In the genomic region with DNA sequence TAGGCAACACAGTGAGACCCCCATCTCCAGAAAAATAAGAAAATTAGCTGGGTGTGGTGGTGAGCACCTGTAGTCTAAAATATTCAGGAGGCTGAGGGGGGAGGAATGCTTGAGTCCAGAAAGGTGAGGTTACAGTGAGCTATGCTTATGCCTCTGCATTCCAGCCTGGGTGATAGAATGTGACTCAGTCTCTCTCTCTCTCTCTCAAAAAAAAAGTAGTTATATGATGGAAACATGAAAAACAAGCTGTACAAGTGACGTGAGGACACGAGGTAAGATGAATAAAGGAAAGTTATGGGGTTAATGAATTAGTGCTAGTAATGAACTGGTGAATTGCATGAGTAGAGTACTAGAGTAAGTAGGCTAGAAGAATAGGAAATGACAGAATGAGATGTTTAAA, we compare ENCODE assay signal across 20 cellular contexts. TPM values are rescaled to one million over a fixed set of nuclear protein-coding genes. Genes with fewer than 3 reads are reported as not detected.
DNase-seq lines count a peak whose midpoint lies in the region; ATAC-seq, FAIRE-seq and TF ChIP-seq lines count a peak whose summit lies in the region.
"Had no signal": no experiment of that assay in that cellular context is flagged by ENCODE, and none has a peak within 500 bp of the region (broad histone marks: within the 10 kb centered on the region; RNA-seq: fewer than 3 reads in every experiment).

No MANE protein-coding gene starts in this region.

- no peak for TF ChIP-seq CTCF in Calu3 (IDR thresholded peaks at IDR 0.05; ENCODE audit: unreplicated experiment)
- TF ChIP-seq CTCF in astrocyte (IDR thresholded peaks at IDR 0.05; ENCODE audit: insufficient read depth, low read depth, low read length): no peak
- TF ChIP-seq CTCF in osteocyte (IDR thresholded peaks at IDR 0.05): no peak

- peak; percentile 63 for FAIRE-seq in astrocyte (lab: Jason Lieb, UNC)
- FAIRE-seq: HepG2 had no signal

- no peaks in the 10 kb centered on the region for H3K9me3 ChIP-seq in astrocyte (ENCODE audit: insufficient read depth, low read depth, low read length)

- no peak for ATAC-seq in naive thymus-derived CD8-positive, alpha-beta T cell
- no peak for ATAC-seq in GM19351 (IDR thresholded peaks at IDR 0.05; ENCODE audit: unreplicated experiment)
- ATAC-seq: HepG2 had no signal

- DNase-seq in activated naive CD4-positive, alpha-beta T cell treated with anti-CD3 and anti-CD28 coated beads, Interleukin-2, amount 10 ng/mL, durations not matched to agents 7 days and 5 days: no peak
- DNase-seq in Calu3 (no peak), astrocyte (ENCODE audit: low read depth) (no peak), osteocyte (ENCODE audit: extremely low spot score, unreplicated experiment) (no peak)
- no peak for DNase-seq in naive thymus-derived CD8-positive, alpha-beta T cell
- DNase-seq: AML-193, EL, H7, KBM-7, NCI-H1105, NCI-H146, NCI-H2029, NCI-H226, NCI-H510A treated with DMSO at 0.1 percent for 48 hours, NCI-H748 treated with DMSO at 0.1 percent for 48 hours, SHP77 treated with DMSO at 0.1 percent for 48 hours had no signal

- H4K20me1 ChIP-seq in astrocyte (ENCODE audit: insufficient read depth, low read length): no peaks in the 10 kb centered on the region

- H3K4me1 Mint-ChIP-seq in activated naive CD4-positive, alpha-beta T cell treated with anti-CD3 and anti-CD28 coated beads, Interleukin-2, amount 50 U/mL, for 24 hours: peaks cover 35% of the 10 kb centered on the region
- no peaks in the 10 kb centered on the region for H3K4me1 Mint-ChIP-seq in activated naive CD4-positive, alpha-beta T cell treated with anti-CD3 and anti-CD28 coated beads, Interleukin-2, amount 10 ng/mL, durations not matched to agents 7 days and 5 days
- H3K4me1 Mint-ChIP-seq in Calu3 (ENCODE audit: low read depth, unreplicated experiment): peaks cover 23% of the 10 kb centered on the region
- peaks cover 17% of the 10 kb centered on the region for H3K4me1 Mint-ChIP-seq in astrocyte (ENCODE audit: low read depth, unreplicated experiment)
- peaks cover 25% of the 10 kb centered on the region for H3K4me1 Mint-ChIP-seq in osteocyte (ENCODE audit: unreplicated experiment)
- peaks cover 0 to 10% (median 6%) of the 10 kb centered on the region in 4 donors for H3K4me1 Mint-ChIP-seq in naive thymus-derived CD8-positive, alpha-beta T cell

- no peaks in the 10 kb centered on the region for H3K79me2 ChIP-seq in astrocyte (ENCODE audit: insufficient read depth, low read length)

- no peak overlapping the region for H3K9ac ChIP-seq in astrocyte (ENCODE audit: low read length)

- no peaks in the 10 kb centered on the region for H3K9me3 Mint-ChIP-seq in activated naive CD4-positive, alpha-beta T cell treated with anti-CD3 and anti-CD28 coated beads, Interleukin-2, amount 50 U/mL, for 24 hours
- H3K9me3 Mint-ChIP-seq in activated naive CD4-positive, alpha-beta T cell treated with anti-CD3 and anti-CD28 coated beads, Interleukin-2, amount 10 ng/mL, durations not matched to agents 7 days and 5 days: no peaks in the 10 kb centered on the region
- H3K9me3 Mint-ChIP-seq in Calu3 (ENCODE audit: low read depth, unreplicated experiment): peaks cover 5% of the 10 kb centered on the region
- no peaks in the 10 kb centered on the region for H3K9me3 Mint-ChIP-seq in astrocyte (ENCODE audit: unreplicated experiment)
- H3K9me3 Mint-ChIP-seq in osteocyte (ENCODE audit: unreplicated experiment): peaks cover 5% of the 10 kb centered on the region
- H3K9me3 Mint-ChIP-seq in naive thymus-derived CD8-positive, alpha-beta T cell: peaks cover 0 to 3% (median 0%) of the 10 kb centered on the region in 9 donors

- H3K36me3 ChIP-seq in astrocyte (ENCODE audit: insufficient read depth, low read length): no peaks in the 10 kb centered on the region

- no peak overlapping the region for H3K4me2 ChIP-seq in astrocyte (ENCODE audit: low read length)

- POLR2A ChIA-PET in naive thymus-derived CD8-positive, alpha-beta T cell (lab: Charles Lee): no interaction called here

- H3K27ac ChIP-seq in astrocyte (ENCODE audit: low read depth, low read length): no peak overlapping the region
- H3K27ac ChIP-seq: SK-N-MC had no signal

- no TSS peak for BruUV-seq in Calu3 (replicated peaks; lab: Mats Ljungman, UMichigan)

- H3K4me3 ChIP-seq in astrocyte (ENCODE audit: insufficient read depth, low read depth, low read length): no peak overlapping the region
- H3K4me3 ChIP-seq: SK-N-MC had no signal

- peaks cover 13% of the 10 kb centered on the region for H3K4me1 ChIP-seq in astrocyte (ENCODE audit: insufficient read depth, low read length)

- peaks cover 4% of the 10 kb centered on the region for H3K36me3 Mint-ChIP-seq in activated naive CD4-positive, alpha-beta T cell treated with anti-CD3 and anti-CD28 coated beads, Interleukin-2, amount 50 U/mL, for 24 hours
- H3K36me3 Mint-ChIP-seq in activated naive CD4-positive, alpha-beta T cell treated with anti-CD3 and anti-CD28 coated beads, Interleukin-2, amount 10 ng/mL, durations not matched to agents 7 days and 5 days: no peaks in the 10 kb centered on the region
- H3K36me3 Mint-ChIP-seq in Calu3 (ENCODE audit: insufficient read depth, unreplicated experiment): no peaks in the 10 kb centered on the region
- no peaks in the 10 kb centered on the region for H3K36me3 Mint-ChIP-seq in astrocyte (ENCODE audit: low read depth, unreplicated experiment)
- H3K36me3 Mint-ChIP-seq in osteocyte (ENCODE audit: unreplicated experiment): no peaks in the 10 kb centered on the region
- peaks cover 0 to 2% (median 0%) of the 10 kb centered on the region in 3 donors for H3K36me3 Mint-ChIP-seq in naive thymus-derived CD8-positive, alpha-beta T cell

- H3K27me3 Mint-ChIP-seq in activated naive CD4-positive, alpha-beta T cell treated with anti-CD3 and anti-CD28 coated beads, Interleukin-2, amount 50 U/mL, for 24 hours: no peaks in the 10 kb centered on the region
- H3K27me3 Mint-ChIP-seq in activated naive CD4-positive, alpha-beta T cell treated with anti-CD3 and anti-CD28 coated beads, Interleukin-2, amount 10 ng/mL, durations not matched to agents 7 days and 5 days: no peaks in the 10 kb centered on the region
- H3K27me3 Mint-ChIP-seq in Calu3 (ENCODE audit: unreplicated experiment): no peaks in the 10 kb centered on the region
- no peaks in the 10 kb centered on the region for H3K27me3 Mint-ChIP-seq in astrocyte (ENCODE audit: low read depth, unreplicated experiment)
- H3K27me3 Mint-ChIP-seq in osteocyte (ENCODE audit: unreplicated experiment): no peaks in the 10 kb centered on the region
- peaks cover 0 to 2% (median 0%) of the 10 kb centered on the region in 5 donors for H3K27me3 Mint-ChIP-seq in naive thymus-derived CD8-positive, alpha-beta T cell

- no peaks in the 10 kb centered on the region for H3K27me3 ChIP-seq in astrocyte (ENCODE audit: insufficient read depth, low read length)

- peak overlapping the region; percentile 37 for H3K27ac Mint-ChIP-seq in activated naive CD4-positive, alpha-beta T cell treated with anti-CD3 and anti-CD28 coated beads, Interleukin-2, amount 50 U/mL, for 24 hours
- H3K27ac Mint-ChIP-seq in activated naive CD4-positive, alpha-beta T cell treated with anti-CD3 and anti-CD28 coated beads, Interleukin-2, amount 10 ng/mL, durations not matched to agents 7 days and 5 days: no peak overlapping the region
- H3K27ac Mint-ChIP-seq in Calu3 (ENCODE audit: unreplicated experiment): peak overlapping the region; percentile 8
- H3K27ac Mint-ChIP-seq in astrocyte (ENCODE audit: unreplicated experiment): no peak overlapping the region
- H3K27ac Mint-ChIP-seq in osteocyte (ENCODE audit: unreplicated experiment): peak overlapping the region; percentile 2
- H3K27ac Mint-ChIP-seq in naive thymus-derived CD8-positive, alpha-beta T cell: peak overlapping the region in 2 of 10 donors; percentile 2 to 12

- no peak overlapping the region for H3K4me3 Mint-ChIP-seq in activated naive CD4-positive, alpha-beta T cell treated with anti-CD3 and anti-CD28 coated beads, Interleukin-2, amount 50 U/mL, for 24 hours
- no peak overlapping the region for H3K4me3 Mint-ChIP-seq in activated naive CD4-positive, alpha-beta T cell treated with anti-CD3 and anti-CD28 coated beads, Interleukin-2, amount 10 ng/mL, durations not matched to agents 7 days and 5 days
- H3K4me3 Mint-ChIP-seq in Calu3 (ENCODE audit: low read depth, unreplicated experiment) (no peak overlapping the region), astrocyte (ENCODE audit: unreplicated experiment) (no peak overlapping the region), osteocyte (ENCODE audit: unreplicated experiment) (no peak overlapping the region)
- H3K4me3 Mint-ChIP-seq in naive thymus-derived CD8-positive, alpha-beta T cell: no peak overlapping the region

- CTCF ChIA-PET in activated naive CD4-positive, alpha-beta T cell treated with anti-CD3 and anti-CD28 coated beads, Interleukin-2, amount 10 ng/mL, durations not matched to agents 7 days and 5 days (lab: Charles Lee): interaction anchor here (1.5 kb wide), 1 partner anchor 387 kb away, joined by 3 read pairs; no protein-coding TSS in a partner anchor
- CTCF ChIA-PET in Calu3 (lab: Charles Lee): no interaction called here

- intact Hi-C loops in Calu3 (cut with micrococcal nuclease; ENCODE audit: unreplicated experiment): loop anchor here (5.0 kb wide), 2 partner anchors 109 to 599 kb away; no protein-coding TSS in a partner anchor

- no peak overlapping the region for H2AFZ ChIP-seq in astrocyte (ENCODE audit: low read depth, low read length)

RNA-seq across cellular contexts. Expression of a gene that starts 21.8 kb away (rescaled TPM):
- total RNA-seq in Calu3 (2022) (22.1 and 28.3 TPM in 2 replicates), astrocyte (69.8 and 80.8 TPM in 2 replicates), osteocyte (84.3 and 86.6 TPM in 2 replicates)
- total RNA-seq in naive thymus-derived CD8-positive, alpha-beta T cell: 10 to 100 TPM; 33.9 to 40.8 TPM
- polyA plus RNA-seq in naive thymus-derived CD8-positive, alpha-beta T cell: 10 to 100 TPM; 10.4 to 12.0 (median 11.4) TPM

Comparison
In these comparisons a context has a peak if more than half of its experiments do, and no peak if none do; other contexts are left out.
1. H3K27ac Mint-ChIP-seq: peak in activated naive CD4-positive, alpha-beta T cell treated with anti-CD3 and anti-CD28 coated beads, Interleukin-2, amount 50 U/mL, for 24 hours (single experiment), Calu3 (single experiment) and osteocyte (single experiment); none in activated naive CD4-positive, alpha-beta T cell treated with anti-CD3 and anti-CD28 coated beads, Interleukin-2, amount 10 ng/mL, durations not matched to agents 7 days and 5 days (single experiment) and astrocyte (single experiment).